In genomic region chr16:3431779-3432219, GRCh38 we compare ENCODE assay signal across 8 cellular contexts. TPM values are rescaled to one million over a fixed set of nuclear protein-coding genes. Genes with fewer than 3 reads are reported as not detected.
A peak's percentile ranks its signal among the peaks of the same experiment; 100 is the strongest.
DNase-seq lines count a peak whose midpoint lies in the region; ATAC-seq, FAIRE-seq and TF ChIP-seq lines count a peak whose summit lies in the region.

No MANE protein-coding gene starts in this region.

- H3K4me1 ChIP-seq in body of pancreas (peaks cover 4% of the 10 kb centered on the region), thyroid gland (no peaks in the 10 kb centered on the region), Karpas-422 (ENCODE audit: low read length) (no peaks in the 10 kb centered on the region; the same call in 1 of the 2 replicates)

- H3K27me3 ChIP-seq in body of pancreas: no peaks in the 10 kb centered on the region
- H3K27me3 ChIP-seq in thyroid gland: no peaks in the 10 kb centered on the region
- no peaks in the 10 kb centered on the region for H3K27me3 ChIP-seq in Karpas-422 (ENCODE audit: low read length)

- no peak for TF ChIP-seq POLR2A in body of pancreas (IDR thresholded peaks at IDR 0.05)
- TF ChIP-seq POLR2A in thyroid gland (IDR thresholded peaks at IDR 0.05): no peak

- no peaks in the 10 kb centered on the region for H3K36me3 ChIP-seq in body of pancreas (replicated peaks in 1 of 2; ENCODE audit: insufficient read depth in 1 of 2, low read depth in 2 of 2)
- H3K36me3 ChIP-seq in thyroid gland: peaks cover 0 to 6% of the 10 kb centered on the region in 2 donors
- no peaks in the 10 kb centered on the region for H3K36me3 ChIP-seq in Karpas-422 (ENCODE audit: insufficient read depth, low read length)

- intact Hi-C loops in body of pancreas (cut with DNase I): no loop called here
- intact Hi-C loops in thyroid gland (cut with DNase I): no loop called here

- H3K36me3 Mint-ChIP-seq in natural killer cell treated with Interleukin-12 subunit alpha and Interleukin-12 subunit beta and Interleukin-15 and Interleukin-18, amount 100 ng/mL, for 72 hours: peaks cover 30% of the 10 kb centered on the region

- no peaks in the 10 kb centered on the region for H4K20me1 ChIP-seq in Karpas-422 (ENCODE audit: insufficient read depth, low read depth, low read length)

- peaks cover 8 to 16% of the 10 kb centered on the region in 2 donors for H3K4me1 Mint-ChIP-seq in natural killer cell treated with Interleukin-12 subunit alpha and Interleukin-12 subunit beta and Interleukin-15 and Interleukin-18, amount 100 ng/mL, for 72 hours (ENCODE audit: low read depth in 2 of 2)

- TF ChIP-seq CTCF in body of pancreas (IDR thresholded peaks at IDR 0.05): no peak
- no peak for TF ChIP-seq CTCF in thyroid gland (IDR thresholded peaks at IDR 0.05)

- peak; percentile 55 for ATAC-seq in body of pancreas
- peak; percentile 94 to 97 for ATAC-seq in natural killer cell treated with Interleukin-12 subunit alpha and Interleukin-12 subunit beta and Interleukin-15 and Interleukin-18, amount 100 ng/mL, for 72 hours

- H3K27me3 Mint-ChIP-seq in natural killer cell treated with Interleukin-12 subunit alpha and Interleukin-12 subunit beta and Interleukin-15 and Interleukin-18, amount 100 ng/mL, for 72 hours: no peaks in the 10 kb centered on the region

- H3K4me3 ChIP-seq in body of pancreas (no peak overlapping the region), thyroid gland (replicated peaks in 1 of 3) (no peak overlapping the region), Karpas-422 (ENCODE audit: low read length) (no peak overlapping the region)

- DNase-seq in C1 segment of cervical spinal cord (lab: John Stamatoyannopoulos, UW) (peak in 9 of 14 donors; percentile 1 to 36 (median 23)), T-helper 9 cell (peak; percentile 6), body of pancreas (peak; percentile 44 to 61 (median 60)), thyroid gland (peak; percentile 26 to 44), NCI-H187 (lab: John Stamatoyannopoulos, UW) (no peak), frontal cortex (ENCODE audit: low spot score in 2 of 2) (no peak), Karpas-422 (no peak)
- peak; percentile 86 for DNase-seq in natural killer cell treated with Interleukin-12 subunit alpha and Interleukin-12 subunit beta and Interleukin-15 and Interleukin-18, amount 100 ng/mL, for 72 hours (ENCODE audit: low spot score)

- no peak overlapping the region for H3K4me2 ChIP-seq in Karpas-422 (ENCODE audit: low read depth, low read length, poor library complexity, severe bottlenecking)

- no peaks in the 10 kb centered on the region for H3K9me3 ChIP-seq in body of pancreas
- H3K9me3 ChIP-seq in thyroid gland: no peaks in the 10 kb centered on the region
- H3K9me3 ChIP-seq in Karpas-422 (ENCODE audit: low read length): no peaks in the 10 kb centered on the region

- no peak for FAIRE-seq in frontal cortex (lab: Jason Lieb, UNC)

- WGBS in body of pancreas, 2 donors: 60 to 63% methylated on average over 18 to 22 of the region's 26 CpGs
- WGBS in thyroid gland, 2 donors: 62 to 83% methylated on average over 23 to 26 of the region's 26 CpGs

- H3K27ac ChIP-seq in body of pancreas (no peak overlapping the region), thyroid gland (no peak overlapping the region), Karpas-422 (ENCODE audit: low read length) (no peak overlapping the region)

- no peaks in the 10 kb centered on the region for H3K9me3 Mint-ChIP-seq in natural killer cell treated with Interleukin-12 subunit alpha and Interleukin-12 subunit beta and Interleukin-15 and Interleukin-18, amount 100 ng/mL, for 72 hours

- no peak overlapping the region for H2AFZ ChIP-seq in Karpas-422 (ENCODE audit: low read length)

- no peaks in the 10 kb centered on the region for H3K9me2 ChIP-seq in Karpas-422 (replicated peaks; ENCODE audit: insufficient read depth, low read length)

- no peaks in the 10 kb centered on the region for H3K79me2 ChIP-seq in Karpas-422 (ENCODE audit: low read length)

- peak overlapping the region; percentile 69 to 78 for H3K27ac Mint-ChIP-seq in natural killer cell treated with Interleukin-12 subunit alpha and Interleukin-12 subunit beta and Interleukin-15 and Interleukin-18, amount 100 ng/mL, for 72 hours

- H3K9ac ChIP-seq in Karpas-422 (ENCODE audit: low read length): no peak overlapping the region

- H3K4me3 Mint-ChIP-seq in natural killer cell treated with Interleukin-12 subunit alpha and Interleukin-12 subunit beta and Interleukin-15 and Interleukin-18, amount 100 ng/mL, for 72 hours: peak overlapping the region; percentile 68

RNA-seq across cellular contexts. Expression of gene ZNF597, which starts 11.5 kb away (rescaled TPM):
- total RNA-seq in body of pancreas (1 to 10 TPM; 1.3 to 2.3 TPM), thyroid gland (1 to 10 TPM; 2.7 to 6.8 (median 4.3) TPM), frontal cortex (4.9 TPM)
- 1 to 10 TPM; 2.7 to 2.9 TPM for total RNA-seq in natural killer cell treated with Interleukin-12 subunit alpha and Interleukin-12 subunit beta and Interleukin-15 and Interleukin-18, amount 100 ng/mL, for 72 hours
- total RNA-seq in Karpas-422 (2014; rRNA removed; shearing (Covaris generic); ENCODE audit: low replicate concordance): 1.3 and 3.1 TPM in 2 replicates

RNA-seq across cellular contexts. Expression of gene NAA60, which starts 11.7 kb away (rescaled TPM):
- 10 to 100 TPM; 28.3 to 36.3 TPM for total RNA-seq in body of pancreas
- 10 to 100 TPM; 59.0 to 60.0 TPM for total RNA-seq in natural killer cell treated with Interleukin-12 subunit alpha and Interleukin-12 subunit beta and Interleukin-15 and Interleukin-18, amount 100 ng/mL, for 72 hours
- total RNA-seq in thyroid gland: 10 to 100 TPM; 22.7 to 42.2 (median 31.0) TPM
- total RNA-seq in frontal cortex: 9.4 TPM
- 15.1 and 18.4 TPM in 2 replicates for total RNA-seq in Karpas-422 (2014; rRNA removed; shearing (Covaris generic); ENCODE audit: low replicate concordance)

RNA-seq across cellular contexts. Expression of gene ZNF174, which starts 30.8 kb away (rescaled TPM):
- total RNA-seq in body of pancreas (10 to 100 TPM in 1 of 2 donors, 1 to 10 TPM in 1; 4.9 to 13.0 TPM), thyroid gland (10 to 100 TPM; 12.1 to 16.7 (median 16.1) TPM), frontal cortex (10.2 TPM)
- 10 to 100 TPM in 1 of 2 donors, 1 to 10 TPM in 1; 9.2 to 10.2 TPM for total RNA-seq in natural killer cell treated with Interleukin-12 subunit alpha and Interleukin-12 subunit beta and Interleukin-15 and Interleukin-18, amount 100 ng/mL, for 72 hours
- total RNA-seq in Karpas-422 (2014; rRNA removed; shearing (Covaris generic); ENCODE audit: low replicate concordance): 17.7 and 22.4 TPM in 2 replicates

RNA-seq across cellular contexts. Expression of gene ZSCAN32, which starts 31.0 kb away (rescaled TPM):
- total RNA-seq in body of pancreas: 1 to 10 TPM; 4.0 to 7.3 TPM
- total RNA-seq in natural killer cell treated with Interleukin-12 subunit alpha and Interleukin-12 subunit beta and Interleukin-15 and Interleukin-18, amount 100 ng/mL, for 72 hours: 10 to 100 TPM; 12.6 to 16.9 TPM
- 10 to 100 TPM; 12.0 to 20.2 (median 15.4) TPM for total RNA-seq in thyroid gland
- total RNA-seq in frontal cortex: 8.6 TPM
- total RNA-seq in Karpas-422 (2014; rRNA removed; shearing (Covaris generic); ENCODE audit: low replicate concordance): 25.8 TPM in 2 replicates

Comparison
In these comparisons a context has a peak if more than half of its experiments do, and no peak if none do; other contexts are left out.
1. DNase-seq: peak in C1 segment of cervical spinal cord (9 of 14), T-helper 9 cell (single experiment), body of pancreas (4 of 4), natural killer cell treated with Interleukin-12 subunit alpha and Interleukin-12 subunit beta and Interleukin-15 and Interleukin-18, amount 100 ng/mL, for 72 hours (single experiment) and thyroid gland (2 of 2); none in NCI-H187 (0 of 2), frontal cortex (0 of 2) and Karpas-422 (single experiment).